In genomic region chrX:7055386-7056137, GRCh38 we compare ENCODE assay signal across 27 cellular contexts.
A peak's percentile ranks its signal among the peaks of the same experiment; 100 is the strongest.
DNase-seq lines count a peak whose midpoint lies in the region; ATAC-seq and FAIRE-seq lines count a peak whose summit lies in the region.
"Had no signal": no experiment of that assay in that cellular context is flagged by ENCODE, and none has a peak within 500 bp of the region (broad histone marks: within the 10 kb centered on the region; RNA-seq: fewer than 3 reads in every experiment).

No MANE protein-coding gene starts in this region.

- peaks cover 68% of the 10 kb centered on the region for H3K36me3 Mint-ChIP-seq in CD4-positive, CD25-positive, alpha-beta regulatory T cell
- peaks cover 16 to 78% of the 10 kb centered on the region in 2 donors for H3K36me3 Mint-ChIP-seq in CD4-positive, alpha-beta memory T cell
- H3K36me3 Mint-ChIP-seq in naive thymus-derived CD8-positive, alpha-beta T cell = peaks cover 9 to 53% (median 28%) of the 10 kb centered on the region in 3 donors

- H3K9me3 Mint-ChIP-seq in CD4-positive, CD25-positive, alpha-beta regulatory T cell = no peaks in the 10 kb centered on the region
- H3K9me3 Mint-ChIP-seq in CD4-positive, alpha-beta memory T cell = peaks cover 0 to 2% (median 0%) of the 10 kb centered on the region in 8 donors
- no peaks in the 10 kb centered on the region for H3K9me3 Mint-ChIP-seq in naive thymus-derived CD8-positive, alpha-beta T cell
- H3K9me3 Mint-ChIP-seq: activated CD4-positive, alpha-beta T cell treated with anti-CD3 and anti-CD28 coated beads, Interleukin-2, amount 10 ng/mL, durations not matched to agents 24 days and 14 days had no signal

- peak; percentile 97 for FAIRE-seq in colon (lab: Jason Lieb, UNC)

- H3K9ac ChIP-seq in Karpas-422 (ENCODE audit: low read length) = no peak overlapping the region
- peak overlapping the region; percentile 24 to 27 for H3K9ac ChIP-seq in mucosa of rectum (ENCODE audit: low read depth in 1 of 2, low read length in 2 of 2)

- intact Hi-C loops in CD4-positive, alpha-beta memory T cell (cut with micrococcal nuclease) = no loop called here

- peak overlapping the region; percentile 5 for H3K4me2 ChIP-seq in Karpas-422 (ENCODE audit: low read depth, low read length, poor library complexity, severe bottlenecking)

- no peaks in the 10 kb centered on the region for H4K20me1 ChIP-seq in Karpas-422 (ENCODE audit: insufficient read depth, low read depth, low read length)

- H3K4me3 ChIP-seq in CD4-positive, CD25-positive, alpha-beta regulatory T cell (ENCODE audit: low read depth, low read length) = no peak overlapping the region
- no peak overlapping the region for H3K4me3 ChIP-seq in Karpas-422 (ENCODE audit: low read length)
- no peak overlapping the region for H3K4me3 ChIP-seq in mucosa of rectum (ENCODE audit: low read length in 2 of 2)
- no peak overlapping the region for H3K4me3 ChIP-seq in CD4-positive, alpha-beta memory T cell (ENCODE audit: low read length in 2 of 2)
- H3K4me3 ChIP-seq: HAP-1, upper lobe of left lung had no signal

- H3K36me3 ChIP-seq in CD4-positive, CD25-positive, alpha-beta regulatory T cell (ENCODE audit: control insufficient read depth, insufficient read depth, low read length) = peaks cover 6% of the 10 kb centered on the region
- H3K36me3 ChIP-seq in Karpas-422 (ENCODE audit: insufficient read depth, low read length) (peaks cover 10% of the 10 kb centered on the region; the same call in 1 of the 2 replicates), mucosa of rectum (ENCODE audit: control insufficient read depth in 2 of 2, insufficient read depth in 2 of 2, low read length in 2 of 2) (peaks cover 7 to 8% of the 10 kb centered on the region in 2 donors)
- peaks cover 3% of the 10 kb centered on the region for H3K36me3 ChIP-seq in CD4-positive, alpha-beta memory T cell (ENCODE audit: insufficient read depth, low read length)

- H3K27ac Mint-ChIP-seq in CD4-positive, CD25-positive, alpha-beta regulatory T cell = peak overlapping the region in 2 of 3 donors; percentile 38 to 45
- H3K27ac Mint-ChIP-seq in CD4-positive, alpha-beta memory T cell = no peak overlapping the region
- peak overlapping the region in 4 of 10 donors; percentile 7 to 57 (median 44) for H3K27ac Mint-ChIP-seq in naive thymus-derived CD8-positive, alpha-beta T cell
- H3K27ac Mint-ChIP-seq: activated CD4-positive, alpha-beta T cell treated with anti-CD3 and anti-CD28 coated beads, Interleukin-2, amount 10 ng/mL, durations not matched to agents 24 days and 14 days had no signal

- no peaks in the 10 kb centered on the region for H3K9me2 ChIP-seq in Karpas-422 (replicated peaks; ENCODE audit: insufficient read depth, low read length)

- no peaks in the 10 kb centered on the region for H3K4me1 ChIP-seq in CD4-positive, CD25-positive, alpha-beta regulatory T cell (ENCODE audit: control insufficient read depth, insufficient read depth, low read length, poor library complexity, severe bottlenecking)
- H3K4me1 ChIP-seq in Karpas-422 (ENCODE audit: low read length) (peaks cover 44% of the 10 kb centered on the region), mucosa of rectum (ENCODE audit: control insufficient read depth in 2 of 2, insufficient read depth in 2 of 2, low read length in 2 of 2) (peaks cover 11 to 14% of the 10 kb centered on the region in 2 donors)
- H3K4me1 ChIP-seq in CD4-positive, alpha-beta memory T cell (ENCODE audit: insufficient read depth, low read length) = no peaks in the 10 kb centered on the region
- H3K4me1 ChIP-seq: HAP-1 had no signal

- peaks cover 0 to 35% (median 8%) of the 10 kb centered on the region in 4 donors for H3K4me1 Mint-ChIP-seq in CD4-positive, CD25-positive, alpha-beta regulatory T cell
- H3K4me1 Mint-ChIP-seq in CD4-positive, alpha-beta memory T cell = peaks cover 8 to 20% (median 17%) of the 10 kb centered on the region in 4 donors
- peaks cover 4 to 49% (median 28%) of the 10 kb centered on the region in 4 donors for H3K4me1 Mint-ChIP-seq in naive thymus-derived CD8-positive, alpha-beta T cell

- POLR2A ChIA-PET in CD4-positive, alpha-beta memory T cell (lab: Charles Lee; ENCODE audit: partially characterized antibody) = no interaction called here
- POLR2A ChIA-PET in naive thymus-derived CD8-positive, alpha-beta T cell (lab: Charles Lee) = interaction anchor here (0.5 kb wide), 1 partner anchor 15 kb away, joined by 3 read pairs; no protein-coding TSS in a partner anchor

- no peak overlapping the region for H3K4me3 Mint-ChIP-seq in CD4-positive, CD25-positive, alpha-beta regulatory T cell
- no peak overlapping the region for H3K4me3 Mint-ChIP-seq in CD4-positive, alpha-beta memory T cell
- peak overlapping the region in 3 of 10 donors; percentile 5 to 18 (median 5) for H3K4me3 Mint-ChIP-seq in naive thymus-derived CD8-positive, alpha-beta T cell
- H3K4me3 Mint-ChIP-seq: activated CD4-positive, alpha-beta T cell treated with anti-CD3 and anti-CD28 coated beads, Interleukin-2, amount 10 ng/mL, durations not matched to agents 24 days and 14 days had no signal

- no peaks in the 10 kb centered on the region for H3K9me3 ChIP-seq in CD4-positive, CD25-positive, alpha-beta regulatory T cell (ENCODE audit: control insufficient read depth in 2 of 2, low read length in 2 of 2)
- H3K9me3 ChIP-seq in Karpas-422 (ENCODE audit: low read length) = no peaks in the 10 kb centered on the region
- no peaks in the 10 kb centered on the region for H3K9me3 ChIP-seq in mucosa of rectum (ENCODE audit: control insufficient read depth in 2 of 2, low read length in 2 of 2)
- no peaks in the 10 kb centered on the region for H3K9me3 ChIP-seq in CD4-positive, alpha-beta memory T cell (ENCODE audit: control insufficient read depth in 1 of 2, low read length in 2 of 2)
- H3K9me3 ChIP-seq: HAP-1, upper lobe of left lung had no signal

- H3K79me2 ChIP-seq in Karpas-422 (ENCODE audit: low read length) = peaks cover 22% of the 10 kb centered on the region

- no peak for ATAC-seq in CD4-positive, CD25-positive, alpha-beta regulatory T cell (ENCODE audit: low read depth in 2 of 2)
- ATAC-seq in naive thymus-derived CD8-positive, alpha-beta T cell = no peak
- ATAC-seq: Right ventricle myocardium inferior, sciatic nerve had no signal

- DNase-seq in CD4-positive, CD25-positive, alpha-beta regulatory T cell = peak in 1 of 3 donors; percentile 37
- peak; percentile 57 for DNase-seq in Karpas-422
- DNase-seq in CD4-positive, alpha-beta memory T cell = no peak
- DNase-seq in DMS114 treated with DMSO at 0.1 percent for 48 hours (lab: John Stamatoyannopoulos, UW; ENCODE audit: unreplicated experiment) = no peak
- DNase-seq in NCI-H1092 (lab: John Stamatoyannopoulos, UW) = no peak
- no peak for DNase-seq in naive thymus-derived CD8-positive, alpha-beta T cell
- DNase-seq: activated CD4-positive, alpha-beta T cell treated with anti-CD3 and anti-CD28 coated beads, Interleukin-2, amount 10 ng/mL, durations not matched to agents 24 days and 14 days; cerebellar nuclear complex; DMS 273 treated with DMSO at 0.1 percent for 48 hours; effector CD8-positive, alpha-beta T cell; Kasumi-1; kidney glomerular epithelial cell; mesendoderm; NCI-H1048; NCI-H1930; NCI-H2227 treated with DMSO at 0.1 percent for 48 hours; NCI-H82; OCI-M1; posterior cingulate gyrus; stimulated activated CD4-positive, alpha-beta T cell treated with anti-CD3 and anti-CD28 coated beads, Interleukin-15, amount 100 ng/mL, for 24 hours had no signal

- H3K27ac ChIP-seq in CD4-positive, CD25-positive, alpha-beta regulatory T cell (ENCODE audit: insufficient read depth, low read length, poor library complexity, severe bottlenecking) = no peak overlapping the region
- peak overlapping the region; percentile 63 for H3K27ac ChIP-seq in Karpas-422 (ENCODE audit: low read length)
- peak overlapping the region; percentile 75 to 86 for H3K27ac ChIP-seq in mucosa of rectum (ENCODE audit: low read depth in 2 of 2, low read length in 2 of 2)
- no peak overlapping the region for H3K27ac ChIP-seq in CD4-positive, alpha-beta memory T cell (ENCODE audit: low read depth, low read length)
- H3K27ac ChIP-seq: C4-2B had no signal

- no peaks in the 10 kb centered on the region for H3K27me3 ChIP-seq in CD4-positive, CD25-positive, alpha-beta regulatory T cell (ENCODE audit: control insufficient read depth, insufficient read depth, low read length)
- H3K27me3 ChIP-seq in Karpas-422 (ENCODE audit: low read length) (no peaks in the 10 kb centered on the region), mucosa of rectum (ENCODE audit: control insufficient read depth in 2 of 2, insufficient read depth in 2 of 2, low read length in 2 of 2) (no peaks in the 10 kb centered on the region)
- no peaks in the 10 kb centered on the region for H3K27me3 ChIP-seq in CD4-positive, alpha-beta memory T cell (ENCODE audit: insufficient read depth, low read length)
- H3K27me3 ChIP-seq: upper lobe of left lung had no signal

- CTCF ChIA-PET in CD4-positive, alpha-beta memory T cell (lab: Charles Lee; ENCODE audit: partially characterized antibody) = no interaction called here

- H2AFZ ChIP-seq in Karpas-422 (ENCODE audit: low read length) = no peak overlapping the region

- H3K27me3 Mint-ChIP-seq in CD4-positive, CD25-positive, alpha-beta regulatory T cell = no peaks in the 10 kb centered on the region
- H3K27me3 Mint-ChIP-seq in CD4-positive, alpha-beta memory T cell = no peaks in the 10 kb centered on the region
- H3K27me3 Mint-ChIP-seq in naive thymus-derived CD8-positive, alpha-beta T cell = no peaks in the 10 kb centered on the region
- H3K27me3 Mint-ChIP-seq: activated CD4-positive, alpha-beta T cell treated with anti-CD3 and anti-CD28 coated beads, Interleukin-2, amount 10 ng/mL, durations not matched to agents 24 days and 14 days had no signal

Comparison
In these comparisons a context has a peak if more than half of its experiments do, and no peak if none do; other contexts are left out.
1. H3K27ac ChIP-seq: peak in Karpas-422 (single experiment) and mucosa of rectum (2 of 2); none in CD4-positive, CD25-positive, alpha-beta regulatory T cell (single experiment) and CD4-positive, alpha-beta memory T cell (single experiment).
2. H3K27ac Mint-ChIP-seq: peak in CD4-positive, CD25-positive, alpha-beta regulatory T cell (2 of 3); none in CD4-positive, alpha-beta memory T cell (0 of 7).